In genomic region chr11:2937641-2938563, GRCh38 we compare ENCODE assay signal across 6 cellular contexts. TPM values are rescaled to one million over a fixed set of nuclear protein-coding genes. Genes with fewer than 3 reads are reported as not detected.
DNase-seq lines count a peak whose midpoint lies in the region; ATAC-seq and TF ChIP-seq lines count a peak whose summit lies in the region.
"Not testable (repeated sequence)": the region's sequence is repeated elsewhere in the genome, so short reads cannot be mapped to it uniquely, and the experiment has no call there.

No MANE protein-coding gene starts in this region.

- not testable (repeated sequence) for ATAC-seq in CD4-positive, CD25-positive, alpha-beta regulatory T cell (ENCODE audit: low read depth in 2 of 2); central memory CD8-positive, alpha-beta T cell (replicated peaks; ENCODE audit: extremely low read depth, poor library complexity, severe bottlenecking)

- H4K20me1 ChIP-seq in Karpas-422 (ENCODE audit: insufficient read depth, low read depth, low read length), result not testable (repeated sequence)

- not testable (repeated sequence) for H2AFZ ChIP-seq in Karpas-422 (ENCODE audit: low read length)

- H3K9ac ChIP-seq in Karpas-422 (ENCODE audit: low read length), result not testable (repeated sequence)

- H3K27me3 Mint-ChIP-seq in CD4-positive, CD25-positive, alpha-beta regulatory T cell, result peaks cover 12% of the 10 kb centered on the region
- H3K27me3 Mint-ChIP-seq in activated T-helper 1 cell treated with anti-CD3 and anti-CD28 coated beads, Interleukin-12 subunit alpha, Interleukin-12 subunit beta, Interleukin-2, Interleukin-4 antibody, amounts not matched to agents 30 ng/mL and 10 ng/mL and 1 ng/mL, durations not matched to agents 14 hours and 24 hours and 36 hours (ENCODE audit: insufficient read depth); central memory CD8-positive, alpha-beta T cell: not testable (repeated sequence)
- H3K27me3 Mint-ChIP-seq in immature natural killer cell (ENCODE audit: low read depth in 3 of 3), result peaks cover 26 to 38% (median 35%) of the 10 kb centered on the region in 3 donors
- H3K27me3 Mint-ChIP-seq in neural crest cell (ENCODE audit: low read depth), result peaks cover 23% of the 10 kb centered on the region

- peaks cover 11% of the 10 kb centered on the region for H3K4me1 ChIP-seq in CD4-positive, CD25-positive, alpha-beta regulatory T cell (ENCODE audit: control insufficient read depth, insufficient read depth, low read length, poor library complexity, severe bottlenecking)
- not testable (repeated sequence) for H3K4me1 ChIP-seq in Karpas-422 (ENCODE audit: low read length)

- peak overlapping the region in 2 of 3 donors; percentile 74 to 82 for H3K27ac Mint-ChIP-seq in CD4-positive, CD25-positive, alpha-beta regulatory T cell
- H3K27ac Mint-ChIP-seq in activated T-helper 1 cell treated with anti-CD3 and anti-CD28 coated beads, Interleukin-12 subunit alpha, Interleukin-12 subunit beta, Interleukin-2, Interleukin-4 antibody, amounts not matched to agents 30 ng/mL and 10 ng/mL and 1 ng/mL, durations not matched to agents 14 hours and 24 hours and 36 hours, result peak overlapping the region; percentile 52
- peak overlapping the region; percentile 96 for H3K27ac Mint-ChIP-seq in central memory CD8-positive, alpha-beta T cell (ENCODE audit: low read depth)
- H3K27ac Mint-ChIP-seq in immature natural killer cell, result peak overlapping the region; percentile 24 to 96 (median 76)
- not testable (repeated sequence) for H3K27ac Mint-ChIP-seq in neural crest cell (ENCODE audit: unreplicated experiment)

- not testable (repeated sequence) for H3K79me2 ChIP-seq in Karpas-422 (ENCODE audit: low read length)

- peak overlapping the region; percentile 69 to 83 (median 76) for H3K4me3 Mint-ChIP-seq in CD4-positive, CD25-positive, alpha-beta regulatory T cell
- H3K4me3 Mint-ChIP-seq in activated T-helper 1 cell treated with anti-CD3 and anti-CD28 coated beads, Interleukin-12 subunit alpha, Interleukin-12 subunit beta, Interleukin-2, Interleukin-4 antibody, amounts not matched to agents 30 ng/mL and 10 ng/mL and 1 ng/mL, durations not matched to agents 14 hours and 24 hours and 36 hours, result not testable (repeated sequence)
- H3K4me3 Mint-ChIP-seq in central memory CD8-positive, alpha-beta T cell, result peak overlapping the region; percentile 63
- peak overlapping the region in 4 of 5 donors; percentile 7 to 79 (median 17) for H3K4me3 Mint-ChIP-seq in immature natural killer cell
- H3K4me3 Mint-ChIP-seq in neural crest cell, result peak overlapping the region; percentile 14

- H3K9me3 ChIP-seq in CD4-positive, CD25-positive, alpha-beta regulatory T cell (ENCODE audit: control insufficient read depth in 2 of 2, low read length in 2 of 2), result peaks cover 11 to 19% of the 10 kb centered on the region in 2 experiments
- H3K9me3 ChIP-seq in Karpas-422 (ENCODE audit: low read length), result peaks cover 20% of the 10 kb centered on the region

- intact Hi-C loops in activated T-helper 1 cell treated with anti-CD3 and anti-CD28 coated beads, Interleukin-12 subunit alpha, Interleukin-12 subunit beta, Interleukin-2, Interleukin-4 antibody, amounts not matched to agents 30 ng/mL and 10 ng/mL and 1 ng/mL, durations not matched to agents 14 hours and 24 hours and 36 hours (cut with micrococcal nuclease), result not testable (repeated sequence)

- H3K9me3 Mint-ChIP-seq in CD4-positive, CD25-positive, alpha-beta regulatory T cell, result peaks cover 0 to 28% (median 12%) of the 10 kb centered on the region in 7 donors
- H3K9me3 Mint-ChIP-seq in activated T-helper 1 cell treated with anti-CD3 and anti-CD28 coated beads, Interleukin-12 subunit alpha, Interleukin-12 subunit beta, Interleukin-2, Interleukin-4 antibody, amounts not matched to agents 30 ng/mL and 10 ng/mL and 1 ng/mL, durations not matched to agents 14 hours and 24 hours and 36 hours, result peaks cover 22% of the 10 kb centered on the region
- H3K9me3 Mint-ChIP-seq in central memory CD8-positive, alpha-beta T cell, result peaks cover 24% of the 10 kb centered on the region
- peaks cover 15 to 25% (median 22%) of the 10 kb centered on the region in 6 donors for H3K9me3 Mint-ChIP-seq in immature natural killer cell
- H3K9me3 Mint-ChIP-seq in neural crest cell, result peaks cover 13% of the 10 kb centered on the region

- H3K4me1 Mint-ChIP-seq in CD4-positive, CD25-positive, alpha-beta regulatory T cell, result peaks cover 0 to 26% (median 5%) of the 10 kb centered on the region in 4 donors
- not testable (repeated sequence) for H3K4me1 Mint-ChIP-seq in activated T-helper 1 cell treated with anti-CD3 and anti-CD28 coated beads, Interleukin-12 subunit alpha, Interleukin-12 subunit beta, Interleukin-2, Interleukin-4 antibody, amounts not matched to agents 30 ng/mL and 10 ng/mL and 1 ng/mL, durations not matched to agents 14 hours and 24 hours and 36 hours (ENCODE audit: low read depth); neural crest cell
- H3K4me1 Mint-ChIP-seq in central memory CD8-positive, alpha-beta T cell, result peaks cover 13% of the 10 kb centered on the region
- peaks cover 11 to 16% of the 10 kb centered on the region in 2 donors for H3K4me1 Mint-ChIP-seq in immature natural killer cell

- not testable (repeated sequence) for H3K4me2 ChIP-seq in Karpas-422 (ENCODE audit: low read depth, low read length, poor library complexity, severe bottlenecking)

- H3K36me3 Mint-ChIP-seq in CD4-positive, CD25-positive, alpha-beta regulatory T cell; immature natural killer cell: not testable (repeated sequence)
- peaks cover 15% of the 10 kb centered on the region for H3K36me3 Mint-ChIP-seq in activated T-helper 1 cell treated with anti-CD3 and anti-CD28 coated beads, Interleukin-12 subunit alpha, Interleukin-12 subunit beta, Interleukin-2, Interleukin-4 antibody, amounts not matched to agents 30 ng/mL and 10 ng/mL and 1 ng/mL, durations not matched to agents 14 hours and 24 hours and 36 hours (ENCODE audit: low read depth)
- H3K36me3 Mint-ChIP-seq in central memory CD8-positive, alpha-beta T cell (ENCODE audit: insufficient read depth), result peaks cover 31% of the 10 kb centered on the region
- peaks cover 26% of the 10 kb centered on the region for H3K36me3 Mint-ChIP-seq in neural crest cell (ENCODE audit: low read depth)

- peak in 1 of 3 donors; percentile 27 for DNase-seq in CD4-positive, CD25-positive, alpha-beta regulatory T cell
- DNase-seq in Karpas-422, result peak; percentile 57
- not testable (repeated sequence) for DNase-seq in activated T-helper 1 cell treated with anti-CD3 and anti-CD28 coated beads, Interleukin-12 subunit alpha, Interleukin-12 subunit beta, Interleukin-2, Interleukin-4 antibody, amounts not matched to agents 30 ng/mL and 10 ng/mL and 1 ng/mL, durations not matched to agents 14 hours and 24 hours and 36 hours (ENCODE audit: low spot score); central memory CD8-positive, alpha-beta T cell (ENCODE audit: low spot score in 2 of 2); neural crest cell (ENCODE audit: low read depth, low spot score)
- peak in 1 of 3 donors; percentile 19 for DNase-seq in immature natural killer cell

- not testable (repeated sequence) for H3K27ac ChIP-seq in CD4-positive, CD25-positive, alpha-beta regulatory T cell (ENCODE audit: insufficient read depth, low read length, poor library complexity, severe bottlenecking); Karpas-422 (ENCODE audit: low read length)

- not testable (repeated sequence) for H3K36me3 ChIP-seq in CD4-positive, CD25-positive, alpha-beta regulatory T cell (ENCODE audit: control insufficient read depth, insufficient read depth, low read length); Karpas-422 (ENCODE audit: insufficient read depth, low read length)

- not testable (repeated sequence) for H3K9me2 ChIP-seq in Karpas-422 (replicated peaks; ENCODE audit: insufficient read depth, low read length)

- not testable (repeated sequence) for H3K27me3 ChIP-seq in CD4-positive, CD25-positive, alpha-beta regulatory T cell (ENCODE audit: control insufficient read depth, insufficient read depth, low read length); Karpas-422 (ENCODE audit: low read length)

- H3K4me3 ChIP-seq in CD4-positive, CD25-positive, alpha-beta regulatory T cell (ENCODE audit: low read depth, low read length); Karpas-422 (ENCODE audit: low read length): not testable (repeated sequence)

- not testable (repeated sequence) for TF ChIP-seq CTCF in neural crest cell (conservative IDR thresholded peaks at IDR 0.05)

RNA-seq across cellular contexts. Expression of gene PHLDA2, which starts 8.7 kb away (rescaled TPM):
- 1.3 TPM for total RNA-seq in CD4-positive, CD25-positive, alpha-beta regulatory T cell
- polyA plus RNA-seq in CD4-positive, CD25-positive, alpha-beta regulatory T cell, result 1 to 10 TPM; 1.1 to 3.4 (median 1.4) TPM
- 0.25 TPM in 1 of 2 replicates, not detected in the other for total RNA-seq in Karpas-422 (2014; rRNA removed; shearing (Covaris generic); ENCODE audit: low replicate concordance)
- 25.7 and 28.0 TPM in 2 replicates for total RNA-seq in activated T-helper 1 cell treated with anti-CD3 and anti-CD28 coated beads, Interleukin-12 subunit alpha, Interleukin-12 subunit beta, Interleukin-2, Interleukin-4 antibody, amounts not matched to agents 30 ng/mL and 10 ng/mL and 1 ng/mL, durations not matched to agents 14 hours and 24 hours and 36 hours
- polyA plus RNA-seq in immature natural killer cell, result under 1 TPM in 1 of 3 donors, not detected in 2; 0.27 TPM
- total RNA-seq in neural crest cell, result 1.1 and 1.6 TPM in 2 replicates

RNA-seq across cellular contexts. Expression of gene CDKN1C, which starts 52.3 kb away (rescaled TPM):
- total RNA-seq in CD4-positive, CD25-positive, alpha-beta regulatory T cell, result 4.1 TPM
- polyA plus RNA-seq in CD4-positive, CD25-positive, alpha-beta regulatory T cell, result 1 to 10 TPM; 1.1 to 1.3 (median 1.2) TPM
- total RNA-seq in Karpas-422 (2014; rRNA removed; shearing (Covaris generic); ENCODE audit: low replicate concordance), result not detected in 2 replicates
- 3.1 and 3.9 TPM in 2 replicates for total RNA-seq in activated T-helper 1 cell treated with anti-CD3 and anti-CD28 coated beads, Interleukin-12 subunit alpha, Interleukin-12 subunit beta, Interleukin-2, Interleukin-4 antibody, amounts not matched to agents 30 ng/mL and 10 ng/mL and 1 ng/mL, durations not matched to agents 14 hours and 24 hours and 36 hours
- under 1 TPM in 1 of 3 donors, not detected in 2; 0.24 TPM for polyA plus RNA-seq in immature natural killer cell
- 78.3 and 80.0 TPM in 2 replicates for total RNA-seq in neural crest cell

RNA-seq across cellular contexts. Expression of gene NAP1L4, which starts 54.2 kb away (rescaled TPM):
- total RNA-seq in CD4-positive, CD25-positive, alpha-beta regulatory T cell, result 351 TPM
- polyA plus RNA-seq in CD4-positive, CD25-positive, alpha-beta regulatory T cell, result 100 to 1,000 TPM; 210 to 266 (median 227) TPM
- total RNA-seq in Karpas-422 (2014; rRNA removed; shearing (Covaris generic); ENCODE audit: low replicate concordance), result 80.5 and 171 TPM in 2 replicates
- 284 and 285 TPM in 2 replicates for total RNA-seq in activated T-helper 1 cell treated with anti-CD3 and anti-CD28 coated beads, Interleukin-12 subunit alpha, Interleukin-12 subunit beta, Interleukin-2, Interleukin-4 antibody, amounts not matched to agents 30 ng/mL and 10 ng/mL and 1 ng/mL, durations not matched to agents 14 hours and 24 hours and 36 hours
- 100 to 1,000 TPM; 131 to 157 (median 139) TPM for polyA plus RNA-seq in immature natural killer cell
- 219 and 224 TPM in 2 replicates for total RNA-seq in neural crest cell

Comparison
In these comparisons a context has a peak if more than half of its experiments do, and no peak if none do; other contexts are left out.
1. RNA of gene PHLDA2, which starts 8.7 kb away (total RNA-seq): 25.7 to 28.0 TPM in activated T-helper 1 cell treated with anti-CD3 and anti-CD28 coated beads, Interleukin-12 subunit alpha, Interleukin-12 subunit beta, Interleukin-2, Interleukin-4 antibody, amounts not matched to agents 30 ng/mL and 10 ng/mL and 1 ng/mL, durations not matched to agents 14 hours and 24 hours and 36 hours; 1.3 TPM in CD4-positive, CD25-positive, alpha-beta regulatory T cell (single experiment), 1.1 to 1.6 TPM in neural crest cell and 0.25 TPM in Karpas-422; every median in the first group is over 10 times any median in the second.
2. RNA of gene CDKN1C, which starts 52.3 kb away (total RNA-seq): 78.3 to 80.0 TPM in neural crest cell; 4.1 TPM in CD4-positive, CD25-positive, alpha-beta regulatory T cell (single experiment), 3.1 to 3.9 TPM in activated T-helper 1 cell treated with anti-CD3 and anti-CD28 coated beads, Interleukin-12 subunit alpha, Interleukin-12 subunit beta, Interleukin-2, Interleukin-4 antibody, amounts not matched to agents 30 ng/mL and 10 ng/mL and 1 ng/mL, durations not matched to agents 14 hours and 24 hours and 36 hours and not detected in Karpas-422; every median in the first group is over 10 times any median in the second.